Comparison of ENCODE assay signal across 8 cellular contexts in genomic region chr7:43582503-43583423, GRCh38. TPM values are rescaled to one million over a fixed set of nuclear protein-coding genes. Genes with fewer than 3 reads are reported as not detected.
A peak's percentile ranks its signal among the peaks of the same experiment; 100 is the strongest.
DNase-seq lines count a peak whose midpoint lies in the region; ATAC-seq and TF ChIP-seq lines count a peak whose summit lies in the region.

STK17A (plus strand) TSS chr7:43583108; CDS start chr7:43583244, 136 bp downstream.

- no peaks in the 10 kb centered on the region for H3K36me3 ChIP-seq in BE2C

- peak; percentile 98 for TF ChIP-seq CTCF in BE2C (IDR thresholded peaks at IDR 0.05; ENCODE audit: low read depth, low read length)

- peak; percentile 89 for DNase-seq in BE2C
- DNase-seq in NCI-H510A (lab: John Stamatoyannopoulos, UW): peak; percentile 92
- DNase-seq in activated CD4-positive, alpha-beta T cell treated with anti-CD3 and anti-CD28 coated beads for 48 hours: peak; percentile 94
- peak; percentile 42 for DNase-seq in cortex of kidney (lab: John Stamatoyannopoulos, UW)
- peak; percentile 97 for DNase-seq in left kidney (ENCODE audit: low read depth, low spot score)
- peak; percentile 92 for DNase-seq in stimulated activated CD4-positive, alpha-beta T cell treated with anti-CD3 and anti-CD28 coated beads, Interleukin-2, amount 100 ng/mL, for 4 hours (ENCODE audit: low read depth)

- peak; percentile 69 for ATAC-seq in HG03439 (IDR thresholded peaks at IDR 0.05; ENCODE audit: unreplicated experiment)

- H3K4me3 ChIP-seq in BE2C (ENCODE audit: low read depth, low read length): peak within 1 kb of the TSS; percentile 85

- no peaks in the 10 kb centered on the region for H3K4me1 ChIP-seq in BE2C

- peak; percentile 96 for TF ChIP-seq POLR2A in GM19193 (IDR thresholded peaks at IDR 0.05; ENCODE audit: extremely low read depth, insufficient read depth, insufficient read length)

- 0 out of 2 replicates have a peak, but pooled peaks cover 3% of the 10 kb centered on the region for H3K27me3 ChIP-seq in BE2C

- no peaks in the 10 kb centered on the region for H3K9me3 ChIP-seq in BE2C

RNA-seq across cellular contexts. Expression of gene STK17A, which starts in this region (rescaled TPM):
- polyA plus RNA-seq in BE2C (2012; ENCODE audit: insufficient read depth, insufficient read length, low read depth): 5.7 TPM

Comparison
In these comparisons a context has a peak if more than half of its experiments do, and no peak if none do; other contexts are left out.
1. Peak in every context shown above with its lines: DNase-seq, ATAC-seq and H3K4me3 ChIP-seq.
2. DNase-seq: peak in every context shown above with its lines; median percentile 97 in left kidney; 94 in activated CD4-positive, alpha-beta T cell treated with anti-CD3 and anti-CD28 coated beads for 48 hours; 92 in NCI-H510A; 92 in stimulated activated CD4-positive, alpha-beta T cell treated with anti-CD3 and anti-CD28 coated beads, Interleukin-2, amount 100 ng/mL, for 4 hours; 89 in BE2C; 42 in cortex of kidney.